In the genomic region with DNA sequence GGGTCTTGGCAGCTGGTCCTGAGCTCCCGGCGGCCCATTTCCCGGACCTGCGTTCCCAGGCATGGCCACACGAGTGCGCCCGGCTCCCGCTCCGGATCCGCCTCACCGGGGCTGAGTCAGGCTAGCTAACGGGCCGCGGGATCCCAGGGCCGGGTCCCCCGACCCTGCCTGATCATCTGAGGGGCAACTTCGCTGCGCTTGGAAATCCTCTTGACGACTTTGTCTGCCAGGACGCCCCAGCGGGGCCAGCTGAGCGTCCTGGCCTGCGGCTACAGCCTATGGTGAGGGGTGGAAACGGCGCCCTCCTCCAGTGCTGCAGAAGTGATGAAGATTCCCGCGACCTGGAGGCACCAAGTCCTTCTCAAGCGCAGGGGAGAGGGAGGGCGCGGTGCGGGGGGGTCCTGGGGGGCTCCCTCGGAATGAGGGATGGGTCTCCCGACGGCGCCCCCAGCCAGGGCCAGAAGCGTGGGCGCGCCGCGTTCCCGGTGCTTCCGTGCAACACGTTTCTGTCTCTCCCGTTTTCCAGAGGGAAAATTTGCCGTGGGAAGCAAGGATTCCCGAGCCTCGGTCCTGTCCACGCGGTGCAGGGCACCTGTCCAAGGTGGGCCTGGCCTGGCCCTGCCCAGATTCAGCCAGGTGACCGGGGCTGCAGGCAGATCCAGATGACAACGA, we compare ENCODE assay signal across 8 cellular contexts.
DNase-seq lines count a peak whose midpoint lies in the region; ATAC-seq and TF ChIP-seq lines count a peak whose summit lies in the region.

No MANE protein-coding gene starts in this region.

- H3K9me3 Mint-ChIP-seq in T-cell: no peaks in the 10 kb centered on the region

- ATAC-seq in GM19351 (IDR thresholded peaks at IDR 0.05; ENCODE audit: unreplicated experiment) (peak; percentile 78), HG03442 (IDR thresholded peaks at IDR 0.05; ENCODE audit: unreplicated experiment) (peak; percentile 83), T-cell (replicated peaks in 1 of 4) (peak; percentile 77 to 86 (median 82)), sciatic nerve (peak; percentile 82)

- DNase-seq in T-cell: peak; percentile 15 to 69 (median 51)
- peak; percentile 82 for DNase-seq in adipocyte (ENCODE audit: low read depth)
- DNase-seq in hepatic stellate cell (ENCODE audit: low spot score): peak; percentile 75
- DNase-seq in sciatic nerve (ENCODE audit: low spot score): peak; percentile 81
- DNase-seq in NK-92 (lab: John Stamatoyannopoulos, UW; ENCODE audit: unreplicated experiment): no peak

- peak overlapping the region; percentile 44 for H3K9ac ChIP-seq in adipocyte (ENCODE audit: low read length)

- peaks cover 7 to 17% (median 12%) of the 10 kb centered on the region in 3 donors for H3K4me1 Mint-ChIP-seq in T-cell

- peaks cover 30% of the 10 kb centered on the region in 2 donors for H3K27me3 Mint-ChIP-seq in T-cell

- H3K27ac Mint-ChIP-seq in T-cell: no peak overlapping the region

- CTCF ChIA-PET in T-cell (lab: Charles Lee): interaction anchor here (0.6 to 6.8 kb wide), 9 partner anchors 9 to 1836 kb away, joined by 3 to 93 read pairs (median 3); no protein-coding TSS in a partner anchor

- H3K36me3 Mint-ChIP-seq in T-cell: no peaks in the 10 kb centered on the region

- no peak overlapping the region for H3K27ac ChIP-seq in C4-2B

- H3K36me3 ChIP-seq in adipocyte (ENCODE audit: control insufficient read depth, insufficient read depth, low read length, severe bottlenecking): no peaks in the 10 kb centered on the region

- no peaks in the 10 kb centered on the region for H3K9me3 ChIP-seq in adipocyte (ENCODE audit: control insufficient read depth, low read length)

- peak overlapping the region; percentile 67 for H3K4me3 ChIP-seq in adipocyte (ENCODE audit: low read length)

- intact Hi-C loops in sciatic nerve (cut with DNase I): no loop called here

- H3K27me3 ChIP-seq in adipocyte (replicated peaks; ENCODE audit: control insufficient read depth, insufficient read depth, low read length): no peaks in the 10 kb centered on the region

- peak overlapping the region; percentile 53 to 72 (median 60) for H3K4me3 Mint-ChIP-seq in T-cell

- POLR2A ChIA-PET in T-cell (lab: Charles Lee): no interaction called here

- H3K4me1 ChIP-seq in adipocyte (ENCODE audit: control insufficient read depth, insufficient read depth, low read length): peaks cover 35% of the 10 kb centered on the region

- TF ChIP-seq CTCF in C4-2B (conservative IDR thresholded peaks at IDR 0.05): peak; percentile 79
